In the genomic region with DNA sequence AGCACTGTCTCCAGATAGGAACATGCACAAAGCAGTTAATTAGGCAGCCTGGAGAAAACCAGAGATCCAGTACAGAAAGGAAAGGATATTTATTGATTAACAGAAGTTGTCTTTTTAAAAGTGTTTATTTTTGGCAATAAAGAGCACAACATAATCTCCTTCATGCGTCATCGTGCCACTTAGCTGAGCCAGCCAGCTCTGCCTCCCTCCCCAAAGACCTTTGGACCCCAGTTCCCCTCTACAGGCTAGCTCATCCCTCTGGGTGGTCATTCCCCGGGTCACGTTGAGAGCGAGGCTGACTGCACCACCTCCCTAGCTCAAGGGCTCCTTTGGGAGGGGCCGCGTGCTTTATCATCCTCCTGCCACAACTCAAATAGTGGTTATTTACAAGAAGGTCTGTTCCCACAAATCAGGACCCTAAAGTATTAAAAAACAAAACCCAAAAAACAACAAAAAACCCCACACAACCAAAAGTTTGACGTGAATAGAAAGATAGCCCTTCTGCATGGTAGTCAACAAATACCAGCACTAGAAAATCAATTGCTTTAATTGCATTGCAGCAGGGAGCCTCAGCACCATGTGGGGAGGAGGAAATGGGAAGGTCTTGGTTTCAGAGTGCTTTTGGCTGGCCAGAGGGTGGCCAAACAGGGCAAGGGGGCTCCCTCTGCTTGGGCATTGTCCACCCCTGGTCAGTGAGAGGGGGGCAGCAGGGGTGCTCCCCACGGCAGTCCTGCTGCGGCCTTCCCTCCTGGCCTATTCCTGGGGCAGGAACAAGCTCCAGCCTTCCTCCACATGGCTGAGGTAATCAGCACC, we compare ENCODE assay signal across 15 cellular contexts. TPM values are rescaled to one million over a fixed set of nuclear protein-coding genes. Genes with fewer than 3 reads are reported as not detected.
DNase-seq lines count a peak whose midpoint lies in the region; ATAC-seq and TF ChIP-seq lines count a peak whose summit lies in the region.
"Had no signal": no experiment of that assay in that cellular context is flagged by ENCODE, and none has a peak within 500 bp of the region (broad histone marks: within the 10 kb centered on the region; RNA-seq: fewer than 3 reads in every experiment).

No MANE protein-coding gene starts in this region.

- POLR2A ChIA-PET in A673 (lab: Charles Lee; ENCODE audit: low non-redundant PET) (no interaction called here), HEK293 (lab: Yijun Ruan, JAX) (interaction anchor here (1.7 to 2.5 kb wide), 2 partner anchors 10 to 25 kb away, joined by 5 to 16 read pairs; partner anchors contain the start of genes CIAPIN1, COQ9 and POLR2C)

- BruUV-seq in A673 (replicated peaks; lab: Mats Ljungman, UMichigan): TSS peak; percentile 44

- peaks cover 17% of the 10 kb centered on the region for H3K36me3 Mint-ChIP-seq in mesothelial cell of epicardium

- no peaks in the 10 kb centered on the region for H3K9me3 Mint-ChIP-seq in mesothelial cell of epicardium
- H3K9me3 Mint-ChIP-seq: CD8-positive, alpha-beta memory T cell had no signal

- H3K27me3 Mint-ChIP-seq in mesothelial cell of epicardium (ENCODE audit: low read depth): no peaks in the 10 kb centered on the region
- H3K27me3 Mint-ChIP-seq: CD8-positive, alpha-beta memory T cell had no signal

- H3K27ac ChIP-seq in A673 (ENCODE audit: low read depth, low read length, poor library complexity, severe bottlenecking) (peak overlapping the region; percentile 69), HEK293 (ENCODE audit: extremely low read depth, low read depth, low read length) (no peak overlapping the region), body of pancreas (peak overlapping the region in 2 of 4 donors; percentile 68 to 69)
- H3K27ac ChIP-seq: skin epidermis, VCaP had no signal

- CTCF ChIA-PET in A673 (lab: Charles Lee): interaction anchor here (1.0 kb wide), 1 partner anchor 10 kb away, joined by 3 read pairs; the partner anchor contains the start of gene POLR2C
- CTCF ChIA-PET in HEK293 (lab: Yijun Ruan, JAX): interaction anchor here (3.8 to 4.2 kb wide), 2 partner anchors 10 to 47 kb away, joined by 20 to 24 read pairs; partner anchors contain the start of gene POLR2C

- peaks cover 7% of the 10 kb centered on the region for H3K4me1 Mint-ChIP-seq in mesothelial cell of epicardium

- H3K4me3 ChIP-seq in A673 (ENCODE audit: low read depth, low read length, poor library complexity, severe bottlenecking): no peak overlapping the region
- H3K4me3 ChIP-seq in HEK293 (ENCODE audit: low read depth, low read length): no peak overlapping the region
- H3K4me3 ChIP-seq in body of pancreas: no peak overlapping the region
- H3K4me3 ChIP-seq: skin epidermis had no signal

- H3K4me1 ChIP-seq in A673 (ENCODE audit: insufficient read depth, low read length, poor library complexity, severe bottlenecking) (peaks cover 19% of the 10 kb centered on the region), HEK293 (ENCODE audit: control insufficient read depth, insufficient read depth, low read length) (no peaks in the 10 kb centered on the region), body of pancreas (peaks cover 39% of the 10 kb centered on the region)

- H3K9me3 ChIP-seq in A673 (ENCODE audit: low read depth, low read length, poor library complexity, severe bottlenecking) (no peaks in the 10 kb centered on the region), HEK293 (ENCODE audit: control insufficient read depth, insufficient read depth, low read depth, low read length) (no peaks in the 10 kb centered on the region), body of pancreas (no peaks in the 10 kb centered on the region)

- peak overlapping the region; percentile 48 for H3K27ac Mint-ChIP-seq in mesothelial cell of epicardium

- DNase-seq in A673 (ENCODE audit: low spot score): peak; percentile 41
- peak in 3 of 4 donors; percentile 26 to 61 (median 50) for DNase-seq in body of pancreas
- no peak for DNase-seq in mesothelial cell of epicardium (ENCODE audit: low spot score in 2 of 2, unreplicated experiment in 2 of 2)
- DNase-seq in SHP77 treated with DMSO at 0.1 percent for 48 hours (lab: John Stamatoyannopoulos, UW): no peak
- DNase-seq in GM19238 (ENCODE audit: insufficient read length, low spot score): no peak
- no peak for DNase-seq in NCI-H524 (lab: John Stamatoyannopoulos, UW)
- DNase-seq: activated gamma-delta T cell; CD8-positive, alpha-beta memory T cell; head of caudate nucleus; NCI-H2029 treated with DMSO at 0.1 percent for 48 hours; PC-3 had no signal

- 41% methylated on average over 8 to 10 of the region's 10 CpGs for WGBS in body of pancreas, 2 donors

- H3K36me3 ChIP-seq in A673 (ENCODE audit: insufficient read depth, low read length, poor library complexity, severe bottlenecking) (peaks cover 67% of the 10 kb centered on the region), HEK293 (ENCODE audit: control insufficient read depth in 2 of 2, insufficient read depth in 1 of 2, low read length in 2 of 2) (peaks cover 9 to 80% of the 10 kb centered on the region in 2 experiments), body of pancreas (replicated peaks in 1 of 2; ENCODE audit: insufficient read depth in 1 of 2, low read depth in 2 of 2) (peaks cover 6 to 19% of the 10 kb centered on the region in 2 donors)

- no peaks in the 10 kb centered on the region for H3K27me3 ChIP-seq in A673 (replicated peaks; ENCODE audit: insufficient read depth, low read depth, low read length, poor library complexity)
- H3K27me3 ChIP-seq in body of pancreas: no peaks in the 10 kb centered on the region

- intact Hi-C loops in A673 (cut with micrococcal nuclease; ENCODE audit: unreplicated experiment) (no loop called here), body of pancreas (cut with DNase I) (no loop called here)

- ATAC-seq in body of pancreas (peak; percentile 52), GM18909 (IDR thresholded peaks at IDR 0.05; ENCODE audit: poor library complexity, unreplicated experiment) (no peak)

- TF ChIP-seq CTCF in A673 (conservative IDR thresholded peaks at IDR 0.05; ENCODE audit: low read depth, low read length) (no peak), HEK293 (tag by site-specific recombination; IDR thresholded peaks at IDR 0.05) (no peak), body of pancreas (IDR thresholded peaks at IDR 0.05) (no peak), mesothelial cell of epicardium (IDR thresholded peaks at IDR 0.05; ENCODE audit: unreplicated experiment) (no peak)

- H3K4me3 Mint-ChIP-seq in mesothelial cell of epicardium: no peak overlapping the region
- H3K4me3 Mint-ChIP-seq: CD8-positive, alpha-beta memory T cell had no signal

- peak in 2 of 3 donors; percentile 4 to 10 for TF ChIP-seq POLR2A in body of pancreas (IDR thresholded peaks at IDR 0.05)

TF ChIP-seq in HEK293, 187 proteins besides CTCF, POLR2A, EP300 and RAD21 (continues in another document):
- TF ChIP-seq, protein P1, sequence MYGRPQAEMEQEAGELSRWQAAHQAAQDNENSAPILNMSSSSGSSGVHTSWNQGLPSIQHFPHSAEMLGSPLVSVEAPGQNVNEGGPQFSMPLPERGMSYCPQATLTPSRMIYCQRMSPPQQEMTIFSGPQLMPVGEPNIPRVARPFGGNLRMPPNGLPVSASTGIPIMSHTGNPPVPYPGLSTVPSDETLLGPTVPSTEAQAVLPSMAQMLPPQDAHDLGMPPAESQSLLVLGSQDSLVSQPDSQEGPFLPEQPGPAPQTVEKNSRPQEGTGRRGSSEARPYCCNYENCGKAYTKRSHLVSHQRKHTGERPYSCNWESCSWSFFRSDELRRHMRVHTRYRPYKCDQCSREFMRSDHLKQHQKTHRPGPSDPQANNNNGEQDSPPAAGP (tag by site-specific recombination; IDR thresholded peaks at IDR 0.05): no peak
- no peak for TF ChIP-seq ZNF510 (tag by site-specific recombination; IDR thresholded peaks at IDR 0.05; ENCODE audit: insufficient replicate concordance)
- TF ChIP-seq ZNF157 (tag by site-specific recombination; IDR thresholded peaks at IDR 0.05): no peak
- TF ChIP-seq PRDM6 (tag by site-specific recombination; IDR thresholded peaks at IDR 0.05): peak; percentile 13; the same call in 1 of the 2 replicates
- TF ChIP-seq, protein P2, sequence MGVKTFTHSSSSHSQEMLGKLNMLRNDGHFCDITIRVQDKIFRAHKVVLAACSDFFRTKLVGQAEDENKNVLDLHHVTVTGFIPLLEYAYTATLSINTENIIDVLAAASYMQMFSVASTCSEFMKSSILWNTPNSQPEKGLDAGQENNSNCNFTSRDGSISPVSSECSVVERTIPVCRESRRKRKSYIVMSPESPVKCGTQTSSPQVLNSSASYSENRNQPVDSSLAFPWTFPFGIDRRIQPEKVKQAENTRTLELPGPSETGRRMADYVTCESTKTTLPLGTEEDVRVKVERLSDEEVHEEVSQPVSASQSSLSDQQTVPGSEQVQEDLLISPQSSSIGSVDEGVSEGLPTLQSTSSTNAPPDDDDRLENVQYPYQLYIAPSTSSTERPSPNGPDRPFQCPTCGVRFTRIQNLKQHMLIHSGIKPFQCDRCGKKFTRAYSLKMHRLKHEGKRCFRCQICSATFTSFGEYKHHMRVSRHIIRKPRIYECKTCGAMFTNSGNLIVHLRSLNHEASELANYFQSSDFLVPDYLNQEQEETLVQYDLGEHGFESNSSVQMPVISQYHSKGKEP (tag by site-specific recombination; IDR thresholded peaks at IDR 0.05): no peak
- TF ChIP-seq ZIC2 (tag by site-specific recombination; IDR thresholded peaks at IDR 0.05): peak; percentile 61
- TF ChIP-seq HOXD13 (CRISPR knock-in tag; IDR thresholded peaks at IDR 0.05; ENCODE audit: borderline replicate concordance): no peak

RNA-seq across cellular contexts. Expression of gene POLR2C, which starts 9.6 kb away (rescaled TPM):
- total RNA-seq in A673 (2021) (96.2 and 110 TPM in 2 replicates), body of pancreas (10 to 100 TPM; 34.9 to 77.3 TPM), mesothelial cell of epicardium (62.1 to 69.1 TPM (median 65.0 TPM) in 3 replicates)

RNA-seq across cellular contexts. Expression of gene DOK4, which starts 14.2 kb away (rescaled TPM):
- total RNA-seq in A673 (2021) (14.3 and 19.0 TPM in 2 replicates), body of pancreas (10 to 100 TPM; 33.0 to 36.1 TPM), mesothelial cell of epicardium (79.0 to 83.6 TPM (median 83.6 TPM) in 3 replicates)

RNA-seq across cellular contexts. Expression of gene COQ9, which starts 24.8 kb away (rescaled TPM):
- total RNA-seq in A673 (2021) (65.6 and 69.7 TPM in 2 replicates), body of pancreas (10 to 100 TPM; 38.7 to 56.0 TPM), mesothelial cell of epicardium (43.5 to 48.3 TPM (median 47.4 TPM) in 3 replicates)

RNA-seq across cellular contexts. Expression of gene CIAPIN1, which starts 24.9 kb away (rescaled TPM):
- total RNA-seq in A673 (2021) (95.1 and 96.9 TPM in 2 replicates), body of pancreas (10 to 100 TPM; 13.5 to 19.4 TPM), mesothelial cell of epicardium (57.5 to 62.9 TPM (median 59.0 TPM) in 3 replicates)

Comparison
In these comparisons a context has a peak if more than half of its experiments do, and no peak if none do; other contexts are left out.
1. DNase-seq: peak in A673 (single experiment) and body of pancreas (3 of 4); none in mesothelial cell of epicardium (0 of 2), SHP77 treated with DMSO at 0.1 percent for 48 hours (single experiment), GM19238 (single experiment) and NCI-H524 (0 of 2).